In the genomic region with DNA sequence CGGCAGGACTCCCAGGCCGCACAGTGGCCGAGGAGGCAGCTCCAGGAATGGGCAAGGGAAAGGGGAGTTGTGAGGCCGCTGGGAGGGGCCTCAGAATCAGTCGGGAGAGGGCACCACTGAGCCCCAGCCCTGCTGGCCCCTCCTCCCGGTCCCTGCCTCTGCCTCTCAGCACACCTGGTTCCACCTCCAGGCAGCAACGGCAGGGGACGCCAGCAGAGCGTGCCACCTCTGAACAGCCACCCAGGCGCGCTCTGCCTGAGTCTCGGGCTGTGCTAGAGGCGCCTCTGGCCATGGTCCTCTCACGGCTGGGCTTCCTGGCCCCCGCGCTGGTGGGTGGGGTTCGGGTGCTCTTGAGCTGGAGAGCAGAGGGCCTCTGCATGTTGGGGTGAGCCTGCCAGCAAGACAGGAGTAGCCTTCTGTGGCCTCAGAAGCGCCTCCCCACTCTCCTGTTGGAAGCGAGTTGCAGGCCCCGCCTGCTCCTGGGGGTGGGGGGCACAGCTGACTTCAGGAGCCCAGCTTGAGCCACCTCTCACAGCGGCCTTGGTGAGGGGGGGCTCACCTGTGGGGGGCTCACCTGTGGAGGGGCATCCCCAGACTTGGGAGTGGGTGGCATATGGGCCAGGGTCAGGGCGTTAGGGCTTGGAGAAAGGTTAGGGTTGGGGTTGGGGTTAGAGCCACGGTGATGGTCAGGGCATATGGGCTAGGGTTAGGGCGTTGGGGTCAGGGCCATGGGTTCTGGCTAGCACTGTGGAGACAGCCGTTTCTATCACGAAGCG, we compare ENCODE assay signal across 8 cellular contexts. TPM values are rescaled to one million over a fixed set of nuclear protein-coding genes. Genes with fewer than 3 reads are reported as not detected.
A peak's percentile ranks its signal among the peaks of the same experiment; 100 is the strongest.
DNase-seq lines count a peak whose midpoint lies in the region; ATAC-seq and TF ChIP-seq lines count a peak whose summit lies in the region.
"Had no signal": no experiment of that assay in that cellular context is flagged by ENCODE, and none has a peak within 500 bp of the region (broad histone marks: within the 10 kb centered on the region; RNA-seq: fewer than 3 reads in every experiment).

No MANE protein-coding gene starts in this region.

- H3K27me3 ChIP-seq in GM06990 (replicated peaks; ENCODE audit: control insufficient read depth, insufficient read depth, low read length): no peaks in the 10 kb centered on the region
- H3K27me3 ChIP-seq in ascending aorta: no peaks in the 10 kb centered on the region

- H3K4me1 ChIP-seq in ascending aorta: peaks cover 5 to 11% of the 10 kb centered on the region in 2 donors

- DNase-seq in GM06990 (ENCODE audit: extremely low read depth, insufficient read length) (peak; percentile 43), ascending aorta (ENCODE audit: low spot score in 2 of 2) (no peak), GOT3 (lab: John Stamatoyannopoulos, UW) (no peak)
- peak in 7 of 10 donors; percentile 10 to 44 (median 28) for DNase-seq in naive thymus-derived CD8-positive, alpha-beta T cell

- no peak overlapping the region for H3K4me3 Mint-ChIP-seq in naive thymus-derived CD8-positive, alpha-beta T cell
- H3K4me3 Mint-ChIP-seq: stimulated activated naive CD8-positive, alpha-beta T cell treated with anti-CD3 and anti-CD28 coated beads, Interleukin-15, Interleukin-2, amounts not matched to agents 100 ng/mL and 50 ng/mL, for 24 hours had no signal

- no peak overlapping the region for H3K27ac ChIP-seq in ascending aorta

- ATAC-seq in HG03439 (IDR thresholded peaks at IDR 0.05; ENCODE audit: unreplicated experiment) (peak; percentile 57), HG03457 (IDR thresholded peaks at IDR 0.05; ENCODE audit: unreplicated experiment) (no peak), HG02970 (IDR thresholded peaks at IDR 0.05; ENCODE audit: low FRiP score, unreplicated experiment) (no peak)
- peak; percentile 56 to 62 for ATAC-seq in naive thymus-derived CD8-positive, alpha-beta T cell

- H3K36me3 Mint-ChIP-seq in naive thymus-derived CD8-positive, alpha-beta T cell: no peaks in the 10 kb centered on the region

- no peak overlapping the region for H3K4me3 ChIP-seq in GM06990 (replicated peaks; ENCODE audit: low read depth, low read length)
- no peak overlapping the region for H3K4me3 ChIP-seq in ascending aorta

- peaks cover 0 to 1% (median 0%) of the 10 kb centered on the region in 5 donors for H3K27me3 Mint-ChIP-seq in naive thymus-derived CD8-positive, alpha-beta T cell
- H3K27me3 Mint-ChIP-seq: stimulated activated naive CD8-positive, alpha-beta T cell treated with anti-CD3 and anti-CD28 coated beads, Interleukin-15, Interleukin-2, amounts not matched to agents 100 ng/mL and 50 ng/mL, for 24 hours had no signal

- no peak overlapping the region for H3K27ac Mint-ChIP-seq in naive thymus-derived CD8-positive, alpha-beta T cell
- H3K27ac Mint-ChIP-seq: stimulated activated naive CD8-positive, alpha-beta T cell treated with anti-CD3 and anti-CD28 coated beads, Interleukin-15, Interleukin-2, amounts not matched to agents 100 ng/mL and 50 ng/mL, for 24 hours had no signal

- TF ChIP-seq CTCF in GM06990 (IDR thresholded peaks at IDR 0.05; ENCODE audit: insufficient read depth, low read length, poor library complexity, severe bottlenecking) (peak; percentile 73), ascending aorta (IDR thresholded peaks at IDR 0.05) (peak; percentile 23 to 55 (median 30))

- H3K9me3 ChIP-seq in ascending aorta: no peaks in the 10 kb centered on the region

- POLR2A ChIA-PET in naive thymus-derived CD8-positive, alpha-beta T cell (lab: Charles Lee): interaction anchor here (1.5 kb wide), 1 partner anchor 12 kb away, joined by 3 read pairs; no protein-coding TSS in a partner anchor

- H3K36me3 ChIP-seq in GM06990 (ENCODE audit: control insufficient read depth, insufficient read depth, low read length) (no peaks in the 10 kb centered on the region), ascending aorta (no peaks in the 10 kb centered on the region)

- no peaks in the 10 kb centered on the region for H3K9me3 Mint-ChIP-seq in naive thymus-derived CD8-positive, alpha-beta T cell
- H3K9me3 Mint-ChIP-seq: stimulated activated naive CD8-positive, alpha-beta T cell treated with anti-CD3 and anti-CD28 coated beads, Interleukin-15, Interleukin-2, amounts not matched to agents 100 ng/mL and 50 ng/mL, for 24 hours had no signal

- peaks cover 0 to 9% (median 4%) of the 10 kb centered on the region in 4 donors for H3K4me1 Mint-ChIP-seq in naive thymus-derived CD8-positive, alpha-beta T cell

- intact Hi-C loops in ascending aorta (cut with DNase I): loop anchor here (1.0 kb wide), 1 partner anchor 62 kb away; no protein-coding TSS in a partner anchor

RNA-seq across cellular contexts. Expression of a gene that starts 32.8 kb away (rescaled TPM):
- 95.4 TPM for total RNA-seq in ascending aorta
- total RNA-seq in naive thymus-derived CD8-positive, alpha-beta T cell: 10 to 100 TPM; 75.6 to 84.3 TPM
- polyA plus RNA-seq in naive thymus-derived CD8-positive, alpha-beta T cell: 10 to 100 TPM; 29.1 to 47.9 (median 37.7) TPM

Comparison
In these comparisons a context has a peak if more than half of its experiments do, and no peak if none do; other contexts are left out.
1. DNase-seq: peak in GM06990 (single experiment) and naive thymus-derived CD8-positive, alpha-beta T cell (7 of 10); none in ascending aorta (0 of 2) and GOT3 (single experiment).
2. ATAC-seq: peak in HG03439 (single experiment) and naive thymus-derived CD8-positive, alpha-beta T cell (2 of 2); none in HG03457 (single experiment) and HG02970 (single experiment).